In genomic region chr18:44123743-44124142, GRCh38 we compare ENCODE assay signal across 26 cellular contexts.
A peak's percentile ranks its signal among the peaks of the same experiment; 100 is the strongest.
DNase-seq lines count a peak whose midpoint lies in the region; ATAC-seq and TF ChIP-seq lines count a peak whose summit lies in the region.
"Had no signal": no experiment of that assay in that cellular context is flagged by ENCODE, and none has a peak within 500 bp of the region (broad histone marks: within the 10 kb centered on the region; RNA-seq: fewer than 3 reads in every experiment).

No MANE protein-coding gene starts in this region.

- DNase-seq in DMS79 treated with DMSO at 0.1 percent for 48 hours (lab: John Stamatoyannopoulos, UW) (peak; percentile 48), left colon (no peak), NCI-H526 treated with DMSO at 0.1 percent for 48 hours (lab: John Stamatoyannopoulos, UW) (no peak), GM03348 (ENCODE audit: low spot score) (no peak)
- DNase-seq in activated naive CD4-positive, alpha-beta T cell treated with Interleukin-2 at 50 U/mL for 16 hours: no peak
- DNase-seq: ACHN; activated CD4-positive, alpha-beta T cell treated with anti-CD3 and anti-CD28 coated beads, Interleukin-2, amount 50 U/mL, for 1 hour; activated effector memory CD4-positive, alpha-beta T cell treated with anti-CD3 and anti-CD28 coated beads, Interleukin-2, amount 50 U/mL, for 16 hours; adrenal gland; CD4-positive, CD25-positive, alpha-beta regulatory T cell; central memory CD4-positive, alpha-beta T cell; DMS53; esophagus squamous epithelium; KBM-7; NCI-H2081; NCI-H510A; occipital lobe; right cardiac atrium; Right ventricle myocardium superior; stimulated activated CD4-positive, alpha-beta T cell treated with anti-CD3 and anti-CD28 coated beads, Interleukin-15, amount 100 ng/mL, for 24 hours; T-cell; testis had no signal

- intact Hi-C loops in left colon (cut with DNase I, micrococcal nuclease): no loop called here

- peak overlapping the region; percentile 26 for H3K27ac ChIP-seq in VCaP
- H3K27ac ChIP-seq: adrenal gland, esophagus squamous epithelium, testis had no signal

- no peak for TF ChIP-seq CTCF in VCaP (conservative IDR thresholded peaks at IDR 0.05)

- peak; percentile 64 for ATAC-seq in HG02759 (IDR thresholded peaks at IDR 0.05; ENCODE audit: unreplicated experiment)
- ATAC-seq in left colon: peak; percentile 48
- no peak for ATAC-seq in HG03135 (IDR thresholded peaks at IDR 0.05; ENCODE audit: unreplicated experiment)
- ATAC-seq: GM23338, right cardiac atrium, T-cell had no signal
